ENCODE assay signal across 8 cellular contexts in genomic region chr5:180784497-180785097, GRCh38. TPM values are rescaled to one million over a fixed set of nuclear protein-coding genes. Genes with fewer than 3 reads are reported as not detected.
DNase-seq lines count a peak whose midpoint lies in the region; ATAC-seq and TF ChIP-seq lines count a peak whose summit lies in the region.

No MANE protein-coding gene starts in this region.

- no peak overlapping the region for H2AK5ac ChIP-seq in trophoblast cell (ENCODE audit: low read length)

- H3K23ac ChIP-seq in trophoblast cell (ENCODE audit: low read length) = no peak overlapping the region

- H3K4me1 ChIP-seq in trophoblast cell (ENCODE audit: control insufficient read depth in 1 of 2, insufficient read depth in 2 of 2, low read length in 2 of 2) (peaks cover 29 to 31% of the 10 kb centered on the region in 2 experiments), upper lobe of right lung (peaks cover 34% of the 10 kb centered on the region)

- H3K27ac ChIP-seq in trophoblast cell (ENCODE audit: low read depth, low read length) (no peak overlapping the region), upper lobe of right lung (peak overlapping the region; percentile 69)

- H3K4me3 ChIP-seq in trophoblast cell (ENCODE audit: low read depth, low read length) (no peak overlapping the region), upper lobe of right lung (no peak overlapping the region)

- no peak overlapping the region for H2BK12ac ChIP-seq in trophoblast cell (ENCODE audit: low read length)

- H4K8ac ChIP-seq in trophoblast cell (ENCODE audit: low read depth, low read length) = no peak overlapping the region

- H3K27me3 ChIP-seq in trophoblast cell (ENCODE audit: insufficient read depth, low read length) (no peaks in the 10 kb centered on the region), upper lobe of right lung (no peaks in the 10 kb centered on the region)

- H3K9me3 ChIP-seq in trophoblast cell (ENCODE audit: insufficient read depth, low read depth, low read length) = no peaks in the 10 kb centered on the region
- H3K9me3 ChIP-seq in upper lobe of right lung = no peaks in the 10 kb centered on the region

- ATAC-seq in HG03342 (IDR thresholded peaks at IDR 0.05; ENCODE audit: unreplicated experiment) (peak; percentile 78), upper lobe of right lung (peak; percentile 84)

- no peak overlapping the region for H3K18ac ChIP-seq in trophoblast cell (ENCODE audit: low read length)

- DNase-seq in SHP77 (lab: John Stamatoyannopoulos, UW) (peak; percentile 21 to 69), SHP77 treated with DMSO at 0.1 percent for 48 hours (lab: John Stamatoyannopoulos, UW) (no peak), RKO (ENCODE audit: low spot score) (peak; percentile 81), globus pallidus (ENCODE audit: low spot score) (peak; percentile 81), trophoblast cell (peak; percentile 52 to 82), upper lobe of right lung (peak; percentile 84)
- peak; percentile 52 for DNase-seq in activated gamma-delta T cell treated with anti-CD3 and anti-CD28 coated beads, Interleukin-2, amount 50 U/mL, for 16 hours (ENCODE audit: low read depth)

- peaks cover 4% of the 10 kb centered on the region for H3K79me2 ChIP-seq in trophoblast cell (ENCODE audit: control insufficient read depth, insufficient read depth, low read length, poor library complexity)

- H3K14ac ChIP-seq in trophoblast cell (ENCODE audit: low read length) = no peak overlapping the region

- no peak overlapping the region for H4K91ac ChIP-seq in trophoblast cell (ENCODE audit: low read depth, low read length)

- H3K4me2 ChIP-seq in trophoblast cell (ENCODE audit: low read length) = no peak overlapping the region

- peaks cover 5 to 8% of the 10 kb centered on the region in 2 experiments for H3K36me3 ChIP-seq in trophoblast cell (ENCODE audit: control insufficient read depth in 1 of 2, insufficient read depth in 2 of 2, low read length in 2 of 2)
- peaks cover 9% of the 10 kb centered on the region for H3K36me3 ChIP-seq in upper lobe of right lung

- H3K79me1 ChIP-seq in trophoblast cell (ENCODE audit: low read length) = peaks cover 16% of the 10 kb centered on the region

- no peak overlapping the region for H3K9ac ChIP-seq in trophoblast cell (ENCODE audit: low read length)

- WGBS in trophoblast cell (ENCODE audit: extremely low coverage, insufficient coverage, insufficient read length) = no CpG with 5 or more reads among the region's 13 CpGs

- no peak overlapping the region for H2BK120ac ChIP-seq in trophoblast cell (ENCODE audit: insufficient read depth, low read length, poor library complexity)

- no peak overlapping the region for H4K12ac ChIP-seq in trophoblast cell (ENCODE audit: low read depth, low read length)

- no peak overlapping the region for H2AFZ ChIP-seq in trophoblast cell (ENCODE audit: insufficient read depth, low read length, poor library complexity)

- intact Hi-C loops in upper lobe of right lung (cut with DNase I) = no loop called here

- no peak overlapping the region for H2BK5ac ChIP-seq in trophoblast cell (ENCODE audit: low read depth, low read length, poor library complexity)

- peak; percentile 79 for TF ChIP-seq CTCF in upper lobe of right lung (IDR thresholded peaks at IDR 0.05)

- H3K4ac ChIP-seq in trophoblast cell (ENCODE audit: low read depth, low read length) = no peak overlapping the region

RNA-seq across cellular contexts. Expression of gene MGAT1, which starts 18.0 kb away (rescaled TPM):
- 153 and 167 TPM in 2 replicates for polyA plus RNA-seq in trophoblast cell (2013)
- total RNA-seq in upper lobe of right lung = 216 TPM

RNA-seq across cellular contexts. Expression of gene OR2Y1, which starts 44.7 kb away (rescaled TPM):
- not detected in 2 replicates for polyA plus RNA-seq in trophoblast cell (2013)
- not detected for total RNA-seq in upper lobe of right lung
